Comparison of ENCODE assay signal across 8 cellular contexts in the genomic region with DNA sequence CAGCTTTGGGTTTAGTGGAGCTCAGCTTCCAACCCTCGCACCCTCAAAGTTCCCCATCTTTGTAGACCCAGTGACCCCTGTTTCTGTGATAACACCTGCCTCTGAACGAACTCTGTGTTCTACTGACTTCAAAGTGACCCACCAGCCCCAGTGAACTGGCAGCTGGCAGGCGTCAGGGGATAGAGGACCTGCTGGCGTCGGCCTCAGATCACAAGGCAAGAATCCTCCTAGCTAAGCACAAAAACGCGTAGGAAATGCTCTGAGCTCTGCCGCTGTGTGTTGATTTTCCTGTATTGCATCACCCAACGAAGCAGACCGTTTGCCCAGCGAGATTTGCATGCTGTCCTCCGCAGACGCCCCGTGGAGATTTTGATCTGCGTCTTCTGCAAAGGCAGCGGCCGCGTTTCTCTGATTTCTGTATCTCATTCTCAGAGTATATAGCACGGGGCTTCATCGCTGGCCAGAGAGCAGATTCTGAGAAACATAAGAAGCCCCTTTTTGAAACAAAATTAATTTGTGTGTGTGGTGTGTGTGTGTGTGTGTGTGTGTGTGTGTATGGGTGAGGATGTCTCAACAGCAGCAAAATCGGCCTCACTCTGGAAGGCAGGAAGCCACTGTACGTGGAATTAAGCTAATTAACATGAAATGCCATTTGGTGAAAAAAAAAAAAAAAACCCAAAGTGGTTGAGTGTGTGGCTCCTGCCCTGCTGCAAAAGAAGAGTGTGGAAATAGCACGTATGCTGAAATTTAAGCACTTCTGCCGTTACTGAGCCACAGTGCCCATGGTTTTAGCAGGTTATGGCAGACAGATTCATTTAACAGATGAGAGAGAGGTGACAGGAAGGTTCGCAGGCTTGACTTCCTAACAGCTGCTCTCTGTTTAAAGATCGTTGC. TPM values are rescaled to one million over a fixed set of nuclear protein-coding genes. Genes with fewer than 3 reads are reported as not detected.
DNase-seq lines count a peak whose midpoint lies in the region; ATAC-seq and TF ChIP-seq lines count a peak whose summit lies in the region.

No MANE protein-coding gene starts in this region.

- CTCF ChIA-PET in RWPE1 (lab: Yijun Ruan, JAX), result no interaction called here

- H3K4me1 ChIP-seq in mesodermal cell (ENCODE audit: control insufficient read depth, insufficient read depth, low read length, poor library complexity, severe bottlenecking), result peaks cover 3% of the 10 kb centered on the region

- H3K4me3 ChIP-seq in mesodermal cell (ENCODE audit: extremely low read depth, insufficient read depth, low read length, poor library complexity, severe bottlenecking), result no peak overlapping the region

- 18 to 25% methylated on average over 25 of the region's 26 CpGs for WGBS in mesodermal cell (ENCODE audit: insufficient coverage in 2 of 2), 2 experiments

- peak; percentile 62 for ATAC-seq in HG03354 (IDR thresholded peaks at IDR 0.05; ENCODE audit: poor library complexity, severe bottlenecking, unreplicated experiment)

- H3K27ac ChIP-seq in mesodermal cell (ENCODE audit: low read depth, low read length, severe bottlenecking), result peak overlapping the region; percentile 79
- no peak overlapping the region for H3K27ac ChIP-seq in RWPE1

- DNase-seq in activated gamma-delta T cell treated with Interleukin-2 at 50 U/mL for 16 hours, result peak; percentile 69
- no peak for DNase-seq in activated gamma-delta T cell (lab: John Stamatoyannopoulos, UW)
- DNase-seq in activated CD4-positive, alpha-beta T cell treated with anti-CD3 and anti-CD28 coated beads for 24 hours (ENCODE audit: low read depth in 2 of 2), result peak; percentile 57
- peak; percentile 66 for DNase-seq in ecto neural progenitor cell (ENCODE audit: low spot score)
- peak; percentile 83 for DNase-seq in stimulated activated CD8-positive, alpha-beta memory T cell treated with anti-CD3 and anti-CD28 coated beads, Interleukin-4, amount 100 ng/mL, for 48 hours
- DNase-seq in RWPE1 (ENCODE audit: low spot score), result no peak

- peaks cover 7% of the 10 kb centered on the region for H3K9me3 ChIP-seq in mesodermal cell (ENCODE audit: control insufficient read depth, low read length)

- POLR2A ChIA-PET in RWPE1 (lab: Yijun Ruan, JAX; ENCODE audit: low non-redundant PET), result no interaction called here

- no peak for TF ChIP-seq CTCF in RWPE1 (conservative IDR thresholded peaks at IDR 0.05; ENCODE audit: low read depth)

- no peaks in the 10 kb centered on the region for H3K36me3 ChIP-seq in mesodermal cell (ENCODE audit: control insufficient read depth, insufficient read depth, low read length)

RNA-seq across cellular contexts. Expression of a gene that starts 29.2 kb away (rescaled TPM):
- 58.7 TPM for polyA plus RNA-seq in mesodermal cell (2013, experiment 1 of 2)
- 48.4 TPM for polyA plus RNA-seq in mesodermal cell (2013, experiment 2 of 2)

RNA-seq across cellular contexts. Expression of a gene that starts 55.1 kb away (rescaled TPM):
- polyA plus RNA-seq in mesodermal cell (2013, experiment 1 of 2), result not detected
- polyA plus RNA-seq in mesodermal cell (2013, experiment 2 of 2), result not detected

Comparison
In these comparisons a context has a peak if more than half of its experiments do, and no peak if none do; other contexts are left out.
1. DNase-seq: peak in activated gamma-delta T cell treated with Interleukin-2 at 50 U/mL for 16 hours (single experiment), activated CD4-positive, alpha-beta T cell treated with anti-CD3 and anti-CD28 coated beads for 24 hours (2 of 2), ecto neural progenitor cell (single experiment) and stimulated activated CD8-positive, alpha-beta memory T cell treated with anti-CD3 and anti-CD28 coated beads, Interleukin-4, amount 100 ng/mL, for 48 hours (single experiment); none in activated gamma-delta T cell (single experiment) and RWPE1 (single experiment).